In genomic region chr2:129296401-129297343, GRCh38 we compare ENCODE assay signal across 17 cellular contexts.
DNase-seq lines count a peak whose midpoint lies in the region; ATAC-seq and TF ChIP-seq lines count a peak whose summit lies in the region.
"Had no signal": no experiment of that assay in that cellular context is flagged by ENCODE, and none has a peak within 500 bp of the region (broad histone marks: within the 10 kb centered on the region; RNA-seq: fewer than 3 reads in every experiment).

No MANE protein-coding gene starts in this region.

- no peak overlapping the region for H3K4me2 ChIP-seq in mesenchymal stem cell (ENCODE audit: low read length, poor library complexity, severe bottlenecking)

- H3K4ac ChIP-seq in mesenchymal stem cell (ENCODE audit: low read depth in 1 of 2, low read length in 2 of 2): no peak overlapping the region

- H3K4me1 ChIP-seq in right cardiac atrium (ENCODE audit: control insufficient read depth, insufficient read depth, low read length) (peaks cover 9% of the 10 kb centered on the region), mesenchymal stem cell (ENCODE audit: control insufficient read depth, insufficient read depth, low read depth, low read length) (no peaks in the 10 kb centered on the region)
- H3K4me1 ChIP-seq: testis had no signal

- H3K36me3 ChIP-seq in mesenchymal stem cell (ENCODE audit: control insufficient read depth in 1 of 2, insufficient read depth in 2 of 2, low read depth in 1 of 2, low read length in 2 of 2): no peaks in the 10 kb centered on the region
- H3K36me3 ChIP-seq: cardiac muscle cell, spleen, WERI-Rb-1 had no signal

- intact Hi-C loops in right cardiac atrium (cut with DNase I): no loop called here

- H3K9me3 ChIP-seq in right cardiac atrium (ENCODE audit: control insufficient read depth, low read length): no peaks in the 10 kb centered on the region
- H3K9me3 ChIP-seq in mesenchymal stem cell (ENCODE audit: control insufficient read depth, low read length): no peaks in the 10 kb centered on the region
- H3K9me3 ChIP-seq: testis had no signal

- H3K18ac ChIP-seq in mesenchymal stem cell (ENCODE audit: low read depth in 1 of 2, low read length in 2 of 2): no peak overlapping the region

- TF ChIP-seq CTCF in foreskin fibroblast (IDR thresholded peaks at IDR 0.05; ENCODE audit: low read depth, low read length): no peak

- no peak overlapping the region for H2BK12ac ChIP-seq in mesenchymal stem cell (ENCODE audit: low read length in 2 of 2)

- no peak overlapping the region for H4K91ac ChIP-seq in mesenchymal stem cell (ENCODE audit: low read length)

- H2BK15ac ChIP-seq in mesenchymal stem cell (ENCODE audit: low read depth, poor library complexity, severe bottlenecking): no peak overlapping the region

- no peak overlapping the region for H3K23ac ChIP-seq in mesenchymal stem cell (ENCODE audit: low read length in 2 of 2)

- H2AK5ac ChIP-seq in mesenchymal stem cell (ENCODE audit: low read length, severe bottlenecking): no peak overlapping the region

- H3K79me1 ChIP-seq in mesenchymal stem cell (replicated peaks; ENCODE audit: low read length, poor library complexity, severe bottlenecking): no peaks in the 10 kb centered on the region

- H3K9ac ChIP-seq in mesenchymal stem cell (ENCODE audit: low read length): no peak overlapping the region

- WGBS in right cardiac atrium: 39% methylated on average over 10 of the region's 10 CpGs
- 78% methylated on average over 7 of the region's 10 CpGs for WGBS in mesenchymal stem cell

- no peak overlapping the region for H2BK5ac ChIP-seq in mesenchymal stem cell (ENCODE audit: low read depth, low read length, poor library complexity, severe bottlenecking)

- no peak overlapping the region for H2BK120ac ChIP-seq in mesenchymal stem cell (ENCODE audit: low read depth, low read length)

- no peak overlapping the region for H2AFZ ChIP-seq in mesenchymal stem cell (ENCODE audit: low read depth, low read length)

- H3K14ac ChIP-seq in mesenchymal stem cell (ENCODE audit: low read length in 2 of 2): no peak overlapping the region

- peak; percentile 59 to 81 for ATAC-seq in right cardiac atrium
- ATAC-seq in GM21786 (IDR thresholded peaks at IDR 0.05; ENCODE audit: unreplicated experiment): no peak
- ATAC-seq: activated T-cell treated with anti-CD3 and anti-CD28 coated beads, Interleukin-2, amount 50 U/mL, for 4 hours; naive thymus-derived CD8-positive, alpha-beta T cell had no signal

- H3K27me3 ChIP-seq in right cardiac atrium (ENCODE audit: control insufficient read depth, insufficient read depth) (no peaks in the 10 kb centered on the region), mesenchymal stem cell (ENCODE audit: control insufficient read depth in 1 of 2, insufficient read depth in 1 of 2, low read length in 2 of 2) (peaks cover 0 to 7% of the 10 kb centered on the region in 2 experiments)
- H3K27me3 ChIP-seq: cardiac muscle cell, testis had no signal

- H3K27ac ChIP-seq in right cardiac atrium (ENCODE audit: low read length) (no peak overlapping the region), mesenchymal stem cell (ENCODE audit: low read length, poor library complexity, severe bottlenecking) (no peak overlapping the region)
- H3K27ac ChIP-seq: cardiac muscle cell, spleen, testis, WERI-Rb-1 had no signal

- H4K8ac ChIP-seq in mesenchymal stem cell (ENCODE audit: low read length): no peak overlapping the region

- DNase-seq in NCI-H1105 treated with DMSO at 0.1 percent for 48 hours (lab: John Stamatoyannopoulos, UW) (peak; percentile 18), SHP77 (lab: John Stamatoyannopoulos, UW) (peak; percentile 55), right cardiac atrium (peak in 1 of 3 donors; percentile 31), superior temporal gyrus (ENCODE audit: extremely low spot score) (peak; percentile 59), foreskin fibroblast (no peak), HK-2 (ENCODE audit: unreplicated experiment) (no peak), mesenchymal stem cell (no peak)
- DNase-seq: activated T-cell treated with anti-CD3 and anti-CD28 coated beads, Interleukin-2, amount 50 U/mL, for 4 hours; GDM1; naive thymus-derived CD8-positive, alpha-beta T cell; NCI-H1417 treated with DMSO at 0.1 percent for 48 hours; spleen; testis; WERI-Rb-1 had no signal

- H3K4me3 ChIP-seq in right cardiac atrium (ENCODE audit: low read length): no peak overlapping the region
- no peak overlapping the region for H3K4me3 ChIP-seq in foreskin fibroblast (ENCODE audit: low read depth in 1 of 2, low read length in 2 of 2)
- H3K4me3 ChIP-seq in mesenchymal stem cell (ENCODE audit: insufficient read depth in 1 of 2, low read depth in 1 of 2, low read length in 2 of 2): no peak overlapping the region
- H3K4me3 ChIP-seq: cardiac muscle cell, GM12878, spleen, testis had no signal

Comparison
In these comparisons a context has a peak if more than half of its experiments do, and no peak if none do; other contexts are left out.
1. DNase-seq: peak in NCI-H1105 treated with DMSO at 0.1 percent for 48 hours (single experiment), SHP77 (2 of 2) and superior temporal gyrus (single experiment); none in foreskin fibroblast (0 of 2), HK-2 (single experiment) and mesenchymal stem cell (single experiment).